In the genomic region with DNA sequence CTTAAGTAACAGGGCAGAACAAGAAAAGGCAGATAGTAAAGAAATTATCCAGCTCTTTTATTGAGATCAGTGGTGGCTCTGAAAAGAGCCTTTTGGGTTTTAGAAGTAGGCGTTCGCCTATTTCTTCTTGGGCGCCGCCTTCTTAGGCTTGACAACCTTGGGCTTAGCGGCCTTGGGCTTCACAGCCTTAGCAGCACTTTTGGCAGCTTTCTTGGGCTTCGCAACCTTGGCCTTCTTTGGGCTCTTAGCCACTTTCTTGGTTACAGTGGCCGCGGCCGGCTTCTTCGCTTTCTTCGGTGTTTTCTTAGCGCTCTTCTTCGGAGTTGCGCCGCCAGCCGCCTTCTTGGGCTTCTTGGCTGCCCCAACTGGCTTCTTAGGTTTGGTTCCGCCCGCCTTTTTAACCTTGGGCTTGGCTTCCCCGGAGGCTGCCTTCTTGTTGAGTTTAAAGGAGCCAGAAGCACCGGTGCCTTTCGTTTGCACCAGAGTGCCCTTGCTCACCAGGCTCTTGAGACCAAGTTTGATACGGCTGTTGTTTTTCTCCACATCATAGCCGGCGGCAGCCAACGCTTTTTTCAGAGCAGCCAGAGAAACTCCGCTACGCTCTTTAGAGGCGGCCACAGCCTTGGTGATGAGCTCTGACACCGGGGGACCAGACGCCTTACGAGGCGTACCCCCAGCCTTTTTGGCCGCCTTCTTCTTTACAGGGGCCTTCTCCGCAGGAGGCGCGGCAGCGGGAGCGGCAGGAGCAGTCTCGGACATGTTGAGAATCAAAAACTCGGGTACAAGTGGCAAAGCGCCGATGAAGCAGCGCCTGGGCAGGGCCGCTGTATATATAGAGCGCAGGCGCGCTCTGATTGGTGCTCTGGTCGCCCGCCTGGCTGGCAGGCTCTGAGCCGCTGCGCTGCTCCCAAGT, we compare ENCODE assay signal across 8 cellular contexts. TPM values are rescaled to one million over a fixed set of nuclear protein-coding genes. Genes with fewer than 3 reads are reported as not detected.
A peak's percentile ranks its signal among the peaks of the same experiment; 100 is the strongest.
DNase-seq lines count a peak whose midpoint lies in the region; ATAC-seq and TF ChIP-seq lines count a peak whose summit lies in the region.

No MANE protein-coding gene starts in this region.

- H3K36me3 Mint-ChIP-seq in activated naive CD8-positive, alpha-beta T cell treated with anti-CD3 and anti-CD28 coated beads, Interleukin-2, amount 50 U/mL, for 24 hours (ENCODE audit: low read depth): peaks cover 4% of the 10 kb centered on the region

- ATAC-seq in HG02642 (IDR thresholded peaks at IDR 0.05; ENCODE audit: poor library complexity, unreplicated experiment) (peak; percentile 82), Right ventricle myocardium superior (ENCODE audit: poor library complexity) (peak; percentile 96)
- peak; percentile 81 for ATAC-seq in activated naive CD8-positive, alpha-beta T cell treated with anti-CD3 and anti-CD28 coated beads, Interleukin-2, amount 50 U/mL, for 24 hours

- H3K36me3 ChIP-seq in parathyroid adenoma (ENCODE audit: control insufficient read depth, insufficient read depth, low read length) (no peaks in the 10 kb centered on the region), transverse colon (no peaks in the 10 kb centered on the region)

- peak overlapping the region; percentile 92 for H3K4me2 ChIP-seq in parathyroid adenoma (ENCODE audit: low read length)

- peak; percentile 13 for TF ChIP-seq EP300 in transverse colon (IDR thresholded peaks at IDR 0.05; ENCODE audit: low read depth)

- no peaks in the 10 kb centered on the region for H3K79me2 ChIP-seq in parathyroid adenoma

- H3K9ac ChIP-seq in parathyroid adenoma: peak overlapping the region; percentile 85

- H3K4me3 ChIP-seq in GM12865 (ENCODE audit: low read depth, low read length) (peak overlapping the region; percentile 71), parathyroid adenoma (ENCODE audit: low read depth, low read length) (peak overlapping the region; percentile 95), transverse colon (peak overlapping the region; percentile 45 to 90 (median 62))

- no peaks in the 10 kb centered on the region for H3K9me3 Mint-ChIP-seq in activated naive CD8-positive, alpha-beta T cell treated with anti-CD3 and anti-CD28 coated beads, Interleukin-2, amount 50 U/mL, for 24 hours

- TF ChIP-seq CTCF in GM12865 (IDR thresholded peaks at IDR 0.05; ENCODE audit: insufficient read depth, low read depth, low read length, missing control alignments) (no peak), parathyroid adenoma (IDR thresholded peaks at IDR 0.05) (no peak), transverse colon (IDR thresholded peaks at IDR 0.05) (no peak)

- H2AFZ ChIP-seq in parathyroid adenoma: peak overlapping the region; percentile 88

- H3K27ac ChIP-seq in parathyroid adenoma (peak overlapping the region; percentile 90), transverse colon (peak overlapping the region; percentile 92 to 100 (median 96))

- H3K4me1 Mint-ChIP-seq in activated naive CD8-positive, alpha-beta T cell treated with anti-CD3 and anti-CD28 coated beads, Interleukin-2, amount 50 U/mL, for 24 hours: peaks cover 34% of the 10 kb centered on the region

- TF ChIP-seq POLR2A in transverse colon (IDR thresholded peaks at IDR 0.05): peak; percentile 100

- peak overlapping the region; percentile 99 for H3K4me3 Mint-ChIP-seq in activated naive CD8-positive, alpha-beta T cell treated with anti-CD3 and anti-CD28 coated beads, Interleukin-2, amount 50 U/mL, for 24 hours

- H3K27ac Mint-ChIP-seq in activated naive CD8-positive, alpha-beta T cell treated with anti-CD3 and anti-CD28 coated beads, Interleukin-2, amount 50 U/mL, for 24 hours: peak overlapping the region; percentile 100

- H3K27me3 Mint-ChIP-seq in activated naive CD8-positive, alpha-beta T cell treated with anti-CD3 and anti-CD28 coated beads, Interleukin-2, amount 50 U/mL, for 24 hours: peaks cover 4% of the 10 kb centered on the region

- DNase-seq in GM12865 (ENCODE audit: low read depth) (peak; percentile 98), NCI-H1092 (lab: John Stamatoyannopoulos, UW) (peak; percentile 68), SKM-1 (lab: John Stamatoyannopoulos, UW; ENCODE audit: unreplicated experiment) (peak; percentile 64), Right ventricle myocardium superior (peak; percentile 93), transverse colon (peak; percentile 94)
- DNase-seq in activated naive CD8-positive, alpha-beta T cell treated with anti-CD3 and anti-CD28 coated beads, Interleukin-2, amount 50 U/mL, for 24 hours: peak; percentile 88

- 1% methylated on average over 49 of the region's 51 CpGs; no CpG with 5 or more reads in 1 of the 2 donors for WGBS in transverse colon (ENCODE audit: low coverage in 1 of 2), 2 donors

- H3K4me1 ChIP-seq in parathyroid adenoma: peaks cover 6% of the 10 kb centered on the region
- H3K4me1 ChIP-seq in transverse colon: peaks cover 0 to 43% (median 13%) of the 10 kb centered on the region in 4 donors

- H3K9me3 ChIP-seq in parathyroid adenoma (ENCODE audit: control insufficient read depth, low read length) (no peaks in the 10 kb centered on the region), transverse colon (no peaks in the 10 kb centered on the region)

- in situ Hi-C loops in transverse colon (cut with MboI; ENCODE audit: low pct_ligation_motif_present in 1 of 4, low pct_unique_long_range_greater_than_20kb in 1 of 4, low sequenced_read_pairs in 3 of 4): loop anchor here in 2 of 4 donors (5.0 kb wide), 1 partner anchor 46 kb away; a partner anchor contains a TSS

- H3K27me3 ChIP-seq in parathyroid adenoma (ENCODE audit: control insufficient read depth, insufficient read depth, low read length): no peaks in the 10 kb centered on the region
- H3K27me3 ChIP-seq in transverse colon: no peaks in the 10 kb centered on the region

- intact Hi-C loops in Right ventricle myocardium superior (cut with DNase I): no loop called here
- intact Hi-C loops in transverse colon (cut with DNase I; ENCODE audit: low total_unique reads): no loop called here

RNA-seq across cellular contexts. Expression of a gene that starts 31.3 kb away (rescaled TPM):
- 5.2 TPM for total RNA-seq in Right ventricle myocardium superior
- total RNA-seq in transverse colon: 1 to 10 TPM; 1.6 to 7.8 (median 5.0) TPM

Comparison
In these comparisons a context has a peak if more than half of its experiments do, and no peak if none do; other contexts are left out.
1. Peak in every context shown above with its lines: DNase-seq, ATAC-seq, H3K4me3 ChIP-seq and H3K27ac ChIP-seq.